Comparison of ENCODE assay signal across 15 cellular contexts in the genomic region with DNA sequence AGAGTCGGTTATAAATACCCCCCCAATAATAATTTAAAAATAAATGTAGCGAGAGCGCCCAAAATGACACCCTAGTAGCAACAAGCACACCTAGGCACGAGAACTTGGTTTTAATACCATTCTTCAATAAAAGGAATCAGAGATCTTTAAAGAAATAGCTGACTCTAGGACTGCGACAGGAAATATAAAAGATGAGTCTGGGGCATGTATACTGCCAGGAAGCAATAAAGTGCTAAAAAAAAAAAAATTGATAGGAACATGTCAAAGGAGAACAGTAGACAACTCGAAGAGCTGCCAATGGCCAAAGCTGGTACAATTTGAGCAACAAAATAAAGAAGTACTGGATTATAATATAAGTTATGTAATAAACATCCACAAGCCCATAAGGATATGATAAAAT. TPM values are rescaled to one million over a fixed set of nuclear protein-coding genes. Genes with fewer than 3 reads are reported as not detected.
DNase-seq lines count a peak whose midpoint lies in the region; ATAC-seq and TF ChIP-seq lines count a peak whose summit lies in the region.
"Had no signal": no experiment of that assay in that cellular context is flagged by ENCODE, and none has a peak within 500 bp of the region (broad histone marks: within the 10 kb centered on the region; RNA-seq: fewer than 3 reads in every experiment).

No MANE protein-coding gene starts in this region.

- peaks cover 38% of the 10 kb centered on the region for H3K36me3 Mint-ChIP-seq in activated CD8-positive, alpha-beta T cell treated with anti-CD3 and anti-CD28 coated beads, Interleukin-2, amount 10 ng/mL, durations not matched to agents 7 days and 5 days (ENCODE audit: low read depth)
- peaks cover 8% of the 10 kb centered on the region for H3K36me3 Mint-ChIP-seq in memory B cell

- TF ChIP-seq POLR2A in upper lobe of left lung (IDR thresholded peaks at IDR 0.05), result no peak

- H3K27me3 Mint-ChIP-seq in activated CD8-positive, alpha-beta T cell treated with anti-CD3 and anti-CD28 coated beads, Interleukin-2, amount 10 ng/mL, durations not matched to agents 7 days and 5 days (ENCODE audit: low read depth), result no peaks in the 10 kb centered on the region
- H3K27me3 Mint-ChIP-seq in memory B cell, result no peaks in the 10 kb centered on the region

- no peak for TF ChIP-seq EP300 in upper lobe of left lung (IDR thresholded peaks at IDR 0.05)

- no peaks in the 10 kb centered on the region for H3K9me3 Mint-ChIP-seq in activated CD8-positive, alpha-beta T cell treated with anti-CD3 and anti-CD28 coated beads, Interleukin-2, amount 10 ng/mL, durations not matched to agents 7 days and 5 days (ENCODE audit: insufficient read depth)
- H3K9me3 Mint-ChIP-seq in memory B cell, result no peaks in the 10 kb centered on the region

- no peaks in the 10 kb centered on the region for H3K36me3 ChIP-seq in left ventricle myocardium inferior
- peaks cover 2% of the 10 kb centered on the region for H3K36me3 ChIP-seq in urinary bladder (ENCODE audit: insufficient read depth)
- H3K36me3 ChIP-seq in upper lobe of left lung, result peaks cover 0 to 4% (median 0%) of the 10 kb centered on the region in 4 donors

- H3K27me3 ChIP-seq in left ventricle myocardium inferior (ENCODE audit: low read depth) (no peaks in the 10 kb centered on the region), upper lobe of left lung (no peaks in the 10 kb centered on the region)
- H3K27me3 ChIP-seq: spleen had no signal

- H3K4me1 Mint-ChIP-seq in activated CD8-positive, alpha-beta T cell treated with anti-CD3 and anti-CD28 coated beads, Interleukin-2, amount 10 ng/mL, durations not matched to agents 7 days and 5 days (ENCODE audit: low read depth), result peaks cover 59% of the 10 kb centered on the region
- H3K4me1 Mint-ChIP-seq in memory B cell, result peaks cover 41% of the 10 kb centered on the region

- intact Hi-C loops in left ventricle myocardium inferior (cut with micrococcal nuclease) (no loop called here), left cardiac atrium (cut with DNase I) (loop anchor here in 1 of 2 donors (10.0 kb wide), 1 partner anchor 92 kb away; the partner anchor contains the start of gene USP45)

- TF ChIP-seq CTCF in left ventricle myocardium inferior (IDR thresholded peaks at IDR 0.05; ENCODE audit: borderline replicate concordance) (no peak), upper lobe of left lung (IDR thresholded peaks at IDR 0.05) (no peak)

- peak overlapping the region; percentile 49 for H3K27ac Mint-ChIP-seq in activated CD8-positive, alpha-beta T cell treated with anti-CD3 and anti-CD28 coated beads, Interleukin-2, amount 10 ng/mL, durations not matched to agents 7 days and 5 days
- H3K27ac Mint-ChIP-seq in memory B cell, result peak overlapping the region; percentile 99

- H3K4me3 ChIP-seq in left ventricle myocardium inferior, result peak overlapping the region; percentile 90
- peak overlapping the region; percentile 14 for H3K4me3 ChIP-seq in urinary bladder (ENCODE audit: low read depth, low read length)
- H3K4me3 ChIP-seq in upper lobe of left lung, result peak overlapping the region in 1 of 4 donors; percentile 63

- H3K27ac ChIP-seq in left ventricle myocardium inferior (replicated peaks) (no peak overlapping the region), urinary bladder (ENCODE audit: low read depth) (no peak overlapping the region), upper lobe of left lung (no peak overlapping the region)

- CTCF ChIA-PET in activated CD8-positive, alpha-beta T cell treated with anti-CD3 and anti-CD28 coated beads, Interleukin-2, amount 10 ng/mL, durations not matched to agents 7 days and 5 days (lab: Charles Lee), result interaction anchor here (1.6 to 1.8 kb wide), 3 partner anchors 11 to 92 kb away, joined by 3 to 7 read pairs (median 4); no protein-coding TSS in a partner anchor

- no peak overlapping the region for H3K4me3 Mint-ChIP-seq in activated CD8-positive, alpha-beta T cell treated with anti-CD3 and anti-CD28 coated beads, Interleukin-2, amount 10 ng/mL, durations not matched to agents 7 days and 5 days
- H3K4me3 Mint-ChIP-seq in memory B cell, result peak overlapping the region; percentile 54

- peaks cover 95% of the 10 kb centered on the region for H3K4me1 ChIP-seq in left ventricle myocardium inferior
- H3K4me1 ChIP-seq in urinary bladder (ENCODE audit: insufficient read depth), result no peaks in the 10 kb centered on the region
- H3K4me1 ChIP-seq in upper lobe of left lung, result peaks cover 40 to 62% (median 48%) of the 10 kb centered on the region in 4 donors

- H3K9me3 ChIP-seq in left ventricle myocardium inferior (replicated peaks) (no peaks in the 10 kb centered on the region), upper lobe of left lung (no peaks in the 10 kb centered on the region)
- H3K9me3 ChIP-seq: spleen had no signal

- WGBS in urinary bladder, result 78% methylated on average over 6 of the region's 6 CpGs
- 88 to 91% methylated on average over 6 of the region's 6 CpGs for WGBS in upper lobe of left lung, 2 donors

- ATAC-seq in left cardiac atrium, result no peak
- ATAC-seq in activated CD8-positive, alpha-beta T cell treated with anti-CD3 and anti-CD28 coated beads, Interleukin-2, amount 10 ng/mL, durations not matched to agents 7 days and 5 days, result no peak
- ATAC-seq in memory B cell (ENCODE audit: low read depth), result no peak
- ATAC-seq in GM21717 (IDR thresholded peaks at IDR 0.05; ENCODE audit: unreplicated experiment), result no peak
- ATAC-seq in upper lobe of left lung (ENCODE audit: low FRiP score in 2 of 2), result no peak
- no peak for ATAC-seq in HG02981 (IDR thresholded peaks at IDR 0.05; ENCODE audit: unreplicated experiment)

- no peak for DNase-seq in left ventricle myocardium inferior
- no peak for DNase-seq in left cardiac atrium
- no peak for DNase-seq in activated CD8-positive, alpha-beta T cell treated with anti-CD3 and anti-CD28 coated beads, Interleukin-2, amount 10 ng/mL, durations not matched to agents 7 days and 5 days
- DNase-seq in memory B cell (ENCODE audit: low spot score in 2 of 2), result no peak
- DNase-seq in upper lobe of left lung, result no peak
- DNase-seq: activated naive CD4-positive, alpha-beta T cell treated with anti-CD3 and anti-CD28 coated beads, Interleukin-2, amount 50 U/mL, for 16 hours; GDM1; islet precursor cell; NCI-H1092; NCI-H446; RPMI8226; spleen had no signal

- POLR2A ChIA-PET in activated CD8-positive, alpha-beta T cell treated with anti-CD3 and anti-CD28 coated beads, Interleukin-2, amount 10 ng/mL, durations not matched to agents 7 days and 5 days (lab: Charles Lee), result interaction anchor here (1.0 to 3.9 kb wide), 2 partner anchors 29 to 145 kb away, joined by 3 to 24 read pairs; partner anchors contain the start of genes CCNC and COQ3

RNA-seq across cellular contexts. Expression of gene PNISR, which starts 2.2 kb away (rescaled TPM):
- total RNA-seq in left ventricle myocardium inferior (52.0 TPM), left cardiac atrium (10 to 100 TPM; 47.7 to 57.3 TPM), urinary bladder (268 TPM), upper lobe of left lung (100 to 1,000 TPM in 3 of 6 donors, 10 to 100 TPM in 3; 67.2 to 408 (median 106) TPM)
- total RNA-seq in activated CD8-positive, alpha-beta T cell treated with anti-CD3 and anti-CD28 coated beads, Interleukin-2, amount 10 ng/mL, durations not matched to agents 7 days and 5 days, result 100 to 1,000 TPM; 100 to 104 TPM
- 63.5 TPM for polyA plus RNA-seq in urinary bladder

RNA-seq across cellular contexts. Expression of gene COQ3, which starts 28.9 kb away (rescaled TPM):
- total RNA-seq in left ventricle myocardium inferior, result 36.2 TPM
- total RNA-seq in left cardiac atrium, result 10 to 100 TPM; 24.1 to 25.2 TPM
- 10 to 100 TPM; 12.6 to 13.3 TPM for total RNA-seq in activated CD8-positive, alpha-beta T cell treated with anti-CD3 and anti-CD28 coated beads, Interleukin-2, amount 10 ng/mL, durations not matched to agents 7 days and 5 days
- 4.8 TPM for total RNA-seq in urinary bladder
- 10.8 TPM for polyA plus RNA-seq in urinary bladder
- total RNA-seq in upper lobe of left lung, result 1 to 10 TPM in 5 of 6 donors, under 1 TPM in 1; 0.55 to 5.4 (median 3.2) TPM
